1 cellular context compared by ENCODE assay signal in genomic region chrX:74614193-74614909, GRCh38.
TF ChIP-seq lines count a peak whose summit lies in the region.

TSS of gene RLIM (minus strand) at chrX:74614624. CDS start at chrX:74595977, 18,647 bp downstream.

TF ChIP-seq in GM12878, 131 proteins besides CTCF, POLR2A, EP300 and RAD21 (continued from another document):
- TF ChIP-seq ATF7 (IDR thresholded peaks at IDR 0.05; ENCODE audit: low read depth) (peak; percentile 71), SMAD5 (IDR thresholded peaks at IDR 0.05; ENCODE audit: low read depth) (peak; percentile 61; the same call in 1 of the 2 replicates), NBN (IDR thresholded peaks at IDR 0.05) (peak; percentile 57; the same call in 1 of the 2 replicates), CBX5 (IDR thresholded peaks at IDR 0.05; ENCODE audit: low read depth) (0 out of 2 replicates have a peak, but pooled peaks have one; percentile 21), POLR2AphosphoS5 (IDR thresholded peaks at IDR 0.05; ENCODE audit: low read length) (peak; percentile 77), GABPA (IDR thresholded peaks at IDR 0.05; ENCODE audit: low read depth) (peak; percentile 81), ATF2 (IDR thresholded peaks at IDR 0.05; ENCODE audit: low read length) (0 out of 2 replicates have a peak, but pooled peaks have one; percentile 25), ATF3 (IDR thresholded peaks at IDR 0.05; ENCODE audit: borderline replicate concordance, extremely low read depth, low read depth, low read length) (no peak), TAF1 (IDR thresholded peaks at IDR 0.05; ENCODE audit: borderline replicate concordance, low read depth, low read length) (peak; percentile 79), ESRRA (IDR thresholded peaks at IDR 0.05; ENCODE audit: low read length) (no peak), TBL1XR1 (IDR thresholded peaks at IDR 0.05; ENCODE audit: low read depth, low read length) (0 out of 2 replicates have a peak, but pooled peaks have one; percentile 45), ZNF687 (IDR thresholded peaks at IDR 0.05) (no peak), KLF5 (IDR thresholded peaks at IDR 0.05; ENCODE audit: partially characterized antibody) (no peak), IKZF2 (IDR thresholded peaks at IDR 0.05) (peak; percentile 95), CREB1 (IDR thresholded peaks at IDR 0.05; ENCODE audit: low read depth) (peak; percentile 84), ZBTB33 (IDR thresholded peaks at IDR 0.05) (no peak), SRF (IDR thresholded peaks at IDR 0.05; ENCODE audit: low read depth in 2 of 2, low read length in 2 of 2) (no peak), CHD2 (IDR thresholded peaks at IDR 0.05; ENCODE audit: borderline replicate concordance, low read depth, low read length) (peak; percentile 79), MTA2 (IDR thresholded peaks at IDR 0.05; ENCODE audit: low read depth) (peak; percentile 37; the same call in 1 of the 2 replicates), ZBTB40 (IDR thresholded peaks at IDR 0.05; ENCODE audit: borderline replicate concordance) (peak; percentile 79; the same call in 1 of the 2 replicates), SKIL (IDR thresholded peaks at IDR 0.05; ENCODE audit: low read depth, poor library complexity, severe bottlenecking) (peak; percentile 38), MXI1 (IDR thresholded peaks at IDR 0.05; ENCODE audit: low read depth, low read length) (no peak), ZNF207 (IDR thresholded peaks at IDR 0.05; ENCODE audit: borderline replicate concordance) (0 out of 2 replicates have a peak, but pooled peaks have one; percentile 50), ETV6 (conservative IDR thresholded peaks at IDR 0.05 in 1 of 2, IDR thresholded peaks at IDR 0.05 in 1 of 2; ENCODE audit: borderline replicate concordance in 1 of 2, low read depth in 1 of 2) (peak in 1 of 2 experiments; percentile 82; a peak in 2 of 4 replicates), TCF12 (IDR thresholded peaks at IDR 0.05; ENCODE audit: low read depth, low read length) (0 out of 2 replicates have a peak, but pooled peaks have one; percentile 13), RAD51 (IDR thresholded peaks at IDR 0.05) (peak; percentile 81), PKNOX1 (IDR thresholded peaks at IDR 0.05) (peak; percentile 60), SP1 (IDR thresholded peaks at IDR 0.05; ENCODE audit: low read depth, low read length) (peak; percentile 23), RUNX3 (IDR thresholded peaks at IDR 0.05; ENCODE audit: low read length) (peak; percentile 85), E2F4 (IDR thresholded peaks at IDR 0.05; ENCODE audit: low read depth, low read length) (0 out of 2 replicates have a peak, but pooled peaks have one; percentile 21), LARP7 (IDR thresholded peaks at IDR 0.05) (no peak), ASH2L (IDR thresholded peaks at IDR 0.05; ENCODE audit: borderline replicate concordance, low read depth) (no peak), FOXM1 (IDR thresholded peaks at IDR 0.05; ENCODE audit: low read depth, low read length) (peak; percentile 55)
